ENCODE assay signal across 6 cellular contexts in the genomic region with DNA sequence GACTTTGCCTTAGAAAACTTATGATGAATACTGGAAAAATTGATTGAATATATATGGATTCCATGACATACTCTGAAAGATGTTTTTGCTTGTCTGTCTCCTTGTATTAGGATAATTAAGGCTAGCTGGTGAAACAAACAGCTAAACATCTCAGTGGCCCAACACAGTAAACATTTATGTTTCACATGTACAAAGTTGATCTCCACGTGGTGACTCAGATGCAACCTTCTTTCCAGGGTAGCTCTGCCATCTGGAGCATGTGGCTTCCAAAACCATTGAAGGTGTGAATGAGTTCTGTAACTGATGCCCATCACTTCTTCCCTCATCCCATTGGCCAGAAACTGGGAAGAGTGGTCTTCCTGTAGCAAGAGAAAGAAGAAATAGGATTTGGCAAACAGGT.
"Had no signal": no experiment of that assay in that cellular context is flagged by ENCODE, and none has a peak within 500 bp of the region (broad histone marks: within the 10 kb centered on the region; RNA-seq: fewer than 3 reads in every experiment).

No MANE protein-coding gene starts in this region.

- H3K27ac ChIP-seq: HL-60, KMS-11 had no signal

- H3K9ac ChIP-seq: KMS-11 had no signal

- FAIRE-seq: K562 had no signal

- H3K4me2 ChIP-seq: KMS-11 had no signal

- H3K4me3 ChIP-seq: K562 had no signal

- ATAC-seq: K562 had no signal

- DNase-seq: IMR-90, KBM-7, KG1 had no signal
